1 cellular context compared by ENCODE assay signal in genomic region chr6:108698593-108699289, GRCh38.
TF ChIP-seq lines count a peak whose summit lies in the region.

No MANE protein-coding gene starts in this region.

TF ChIP-seq in H1, 55 proteins besides CTCF, POLR2A, EP300 and RAD21:
- TF ChIP-seq RXRA (IDR thresholded peaks at IDR 0.05; ENCODE audit: insufficient read depth, low read depth, low read length) = no peak
- TF ChIP-seq EGR1 (IDR thresholded peaks at IDR 0.05; ENCODE audit: borderline replicate concordance, low read depth, low read length) = no peak
- TF ChIP-seq HDAC2 (IDR thresholded peaks at IDR 0.05; ENCODE audit: borderline replicate concordance in 1 of 2, low read depth in 2 of 2, low read length in 2 of 2) = no peak
- TF ChIP-seq SP2 (IDR thresholded peaks at IDR 0.05; ENCODE audit: low read length) = no peak
- no peak for TF ChIP-seq SIRT6 (IDR thresholded peaks at IDR 0.05; ENCODE audit: low read length)
- TF ChIP-seq HDAC6 (IDR thresholded peaks at IDR 0.05; ENCODE audit: low read depth, low read length) = no peak
- TF ChIP-seq ATF2 (IDR thresholded peaks at IDR 0.05; ENCODE audit: low read length) = no peak
- no peak for TF ChIP-seq POU5F1 (IDR thresholded peaks at IDR 0.05; ENCODE audit: low read depth, low read length)
- no peak for TF ChIP-seq CHD7 (IDR thresholded peaks at IDR 0.05; ENCODE audit: insufficient replicate concordance, low read length)
- TF ChIP-seq KDM4A (IDR thresholded peaks at IDR 0.05; ENCODE audit: low read depth, low read length, severe bottlenecking) = no peak
- no peak for TF ChIP-seq KDM1A (IDR thresholded peaks at IDR 0.05; ENCODE audit: borderline replicate concordance, low read length)
- TF ChIP-seq ZNF274 (IDR thresholded peaks at IDR 0.05; ENCODE audit: borderline replicate concordance, extremely low read depth, low read length) = no peak
- no peak for TF ChIP-seq SIX5 (IDR thresholded peaks at IDR 0.05; ENCODE audit: low read depth, low read length)
- no peak for TF ChIP-seq RFX5 (IDR thresholded peaks at IDR 0.05; ENCODE audit: borderline replicate concordance, low read depth, low read length)
- no peak for TF ChIP-seq SIN3A (conservative IDR thresholded peaks at IDR 0.05 in 1 of 2, IDR thresholded peaks at IDR 0.05 in 1 of 2; ENCODE audit: low read depth in 1 of 2, low read length in 2 of 2)
- no peak for TF ChIP-seq TEAD4 (IDR thresholded peaks at IDR 0.05; ENCODE audit: low read depth, low read length)
